ENCODE assay signal across 1 cellular context in the genomic region with DNA sequence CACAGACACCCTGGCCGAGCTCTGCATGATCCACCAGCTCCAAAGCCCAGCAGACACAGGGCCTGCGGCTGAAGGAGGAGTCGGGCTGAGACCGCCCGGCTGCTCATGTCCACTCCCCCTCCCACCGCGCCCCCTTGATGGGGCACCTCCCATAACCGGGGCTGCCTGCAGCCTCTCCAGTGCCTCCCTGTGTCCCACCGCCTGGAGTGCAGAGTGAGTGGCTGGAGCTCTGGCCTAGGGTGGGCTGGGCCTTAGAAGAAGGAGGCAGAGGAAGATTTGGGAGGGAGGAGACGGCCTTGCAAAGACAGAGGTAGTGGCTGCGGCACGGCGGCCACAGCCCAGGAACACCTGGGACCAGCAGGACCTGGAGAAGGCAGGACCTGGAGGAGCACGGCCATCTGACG.
TF ChIP-seq lines count a peak whose summit lies in the region.

No MANE protein-coding gene starts in this region.

TF ChIP-seq in GM12878, 131 proteins besides CTCF, POLR2A, EP300 and RAD21 (continues in another document):
- TF ChIP-seq GATAD2B (conservative IDR thresholded peaks at IDR 0.05; ENCODE audit: low read depth) (0 out of 2 replicates have a peak, but pooled peaks have one; percentile 33), CEBPB (IDR thresholded peaks at IDR 0.05; ENCODE audit: borderline replicate concordance in 1 of 2, low read depth in 2 of 2, low read length in 2 of 2) (no peak), BHLHE40 (IDR thresholded peaks at IDR 0.05; ENCODE audit: borderline replicate concordance in 1 of 2, low read depth in 2 of 2, low read length in 1 of 2) (no peak), HCFC1 (IDR thresholded peaks at IDR 0.05; ENCODE audit: low read length) (no peak), FOXK2 (IDR thresholded peaks at IDR 0.05) (no peak), MTA3 (IDR thresholded peaks at IDR 0.05; ENCODE audit: borderline replicate concordance, low read length) (no peak), SP1 (IDR thresholded peaks at IDR 0.05; ENCODE audit: low read depth, low read length) (no peak), BCL11A (IDR thresholded peaks at IDR 0.05; ENCODE audit: low read depth, low read length) (no peak), ATF7 (IDR thresholded peaks at IDR 0.05; ENCODE audit: low read depth) (no peak), STAT3 (IDR thresholded peaks at IDR 0.05; ENCODE audit: low read depth, low read length) (no peak), JUNB (IDR thresholded peaks at IDR 0.05) (no peak), JUND (IDR thresholded peaks at IDR 0.05; ENCODE audit: low read depth, low read length) (no peak), LARP7 (IDR thresholded peaks at IDR 0.05) (no peak), CHD1 (IDR thresholded peaks at IDR 0.05; ENCODE audit: low read depth, low read length) (no peak), KAT2A (conservative IDR thresholded peaks at IDR 0.05; ENCODE audit: control insufficient read depth, low read depth, low read length) (no peak), WRNIP1 (IDR thresholded peaks at IDR 0.05; ENCODE audit: borderline replicate concordance, low read depth, low read length) (no peak), IKZF1 (conservative IDR thresholded peaks at IDR 0.05) (0 out of 2 replicates have a peak, but pooled peaks have one; percentile 66), MYB (IDR thresholded peaks at IDR 0.05; ENCODE audit: borderline replicate concordance, low read depth, low read length) (no peak), ZNF274 (IDR thresholded peaks at IDR 0.05; ENCODE audit: insufficient read depth, insufficient read length) (no peak), CREB1 (IDR thresholded peaks at IDR 0.05; ENCODE audit: low read depth) (no peak), PAX5 (IDR thresholded peaks at IDR 0.05; ENCODE audit: borderline replicate concordance, low read depth, low read length) (no peak), SMAD5 (IDR thresholded peaks at IDR 0.05; ENCODE audit: low read depth) (no peak), EED (IDR thresholded peaks at IDR 0.05; ENCODE audit: low read depth) (no peak), CBFB (IDR thresholded peaks at IDR 0.05; ENCODE audit: low read depth) (no peak), SMC3 (IDR thresholded peaks at IDR 0.05; ENCODE audit: borderline replicate concordance, low read length) (peak; percentile 24; the same call in 1 of the 2 replicates), SMAD1 (IDR thresholded peaks at IDR 0.05; ENCODE audit: low read depth, partially characterized antibody) (no peak), CHD4 (IDR thresholded peaks at IDR 0.05) (no peak), KLF5 (IDR thresholded peaks at IDR 0.05; ENCODE audit: partially characterized antibody) (no peak), SIN3A (IDR thresholded peaks at IDR 0.05; ENCODE audit: low read depth, low read length) (no peak), PML (IDR thresholded peaks at IDR 0.05; ENCODE audit: low read length) (no peak), MEF2A (IDR thresholded peaks at IDR 0.05; ENCODE audit: insufficient read depth, low read depth, low read length) (no peak), NR2F1 (conservative IDR thresholded peaks at IDR 0.05) (no peak), CREM (IDR thresholded peaks at IDR 0.05; ENCODE audit: low read depth) (no peak), SREBF2 (IDR thresholded peaks at IDR 0.05; ENCODE audit: low read length) (no peak), HDAC6 (IDR thresholded peaks at IDR 0.05; ENCODE audit: unreplicated experiment) (no peak), EGR1 (IDR thresholded peaks at IDR 0.05; ENCODE audit: borderline replicate concordance in 1 of 2, low read depth in 2 of 2, low read length in 2 of 2) (no peak), BACH1 (IDR thresholded peaks at IDR 0.05; ENCODE audit: borderline replicate concordance) (no peak), RB1 (IDR thresholded peaks at IDR 0.05; ENCODE audit: borderline replicate concordance) (no peak), TARDBP (IDR thresholded peaks at IDR 0.05; ENCODE audit: borderline replicate concordance) (no peak), HDGF (IDR thresholded peaks at IDR 0.05) (peak; percentile 52; the same call in 1 of the 2 replicates), IRF4 (IDR thresholded peaks at IDR 0.05; ENCODE audit: low read depth, low read length) (no peak), MTA2 (IDR thresholded peaks at IDR 0.05; ENCODE audit: low read depth) (0 out of 2 replicates have a peak, but pooled peaks have one; percentile 15), CBX5 (IDR thresholded peaks at IDR 0.05; ENCODE audit: low read depth) (no peak), TCF3 (IDR thresholded peaks at IDR 0.05; ENCODE audit: borderline replicate concordance, insufficient read depth, low read depth, low read length) (no peak)
- TF ChIP-seq, protein P1, sequence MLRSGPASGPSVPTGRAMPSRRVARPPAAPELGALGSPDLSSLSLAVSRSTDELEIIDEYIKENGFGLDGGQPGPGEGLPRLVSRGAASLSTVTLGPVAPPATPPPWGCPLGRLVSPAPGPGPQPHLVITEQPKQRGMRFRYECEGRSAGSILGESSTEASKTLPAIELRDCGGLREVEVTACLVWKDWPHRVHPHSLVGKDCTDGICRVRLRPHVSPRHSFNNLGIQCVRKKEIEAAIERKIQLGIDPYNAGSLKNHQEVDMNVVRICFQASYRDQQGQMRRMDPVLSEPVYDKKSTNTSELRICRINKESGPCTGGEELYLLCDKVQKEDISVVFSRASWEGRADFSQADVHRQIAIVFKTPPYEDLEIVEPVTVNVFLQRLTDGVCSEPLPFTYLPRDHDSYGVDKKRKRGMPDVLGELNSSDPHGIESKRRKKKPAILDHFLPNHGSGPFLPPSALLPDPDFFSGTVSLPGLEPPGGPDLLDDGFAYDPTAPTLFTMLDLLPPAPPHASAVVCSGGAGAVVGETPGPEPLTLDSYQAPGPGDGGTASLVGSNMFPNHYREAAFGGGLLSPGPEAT (IDR thresholded peaks at IDR 0.05; ENCODE audit: low read depth) = 0 out of 2 replicates have a peak, but pooled peaks have one; percentile 23
- TF ChIP-seq, protein P2, sequence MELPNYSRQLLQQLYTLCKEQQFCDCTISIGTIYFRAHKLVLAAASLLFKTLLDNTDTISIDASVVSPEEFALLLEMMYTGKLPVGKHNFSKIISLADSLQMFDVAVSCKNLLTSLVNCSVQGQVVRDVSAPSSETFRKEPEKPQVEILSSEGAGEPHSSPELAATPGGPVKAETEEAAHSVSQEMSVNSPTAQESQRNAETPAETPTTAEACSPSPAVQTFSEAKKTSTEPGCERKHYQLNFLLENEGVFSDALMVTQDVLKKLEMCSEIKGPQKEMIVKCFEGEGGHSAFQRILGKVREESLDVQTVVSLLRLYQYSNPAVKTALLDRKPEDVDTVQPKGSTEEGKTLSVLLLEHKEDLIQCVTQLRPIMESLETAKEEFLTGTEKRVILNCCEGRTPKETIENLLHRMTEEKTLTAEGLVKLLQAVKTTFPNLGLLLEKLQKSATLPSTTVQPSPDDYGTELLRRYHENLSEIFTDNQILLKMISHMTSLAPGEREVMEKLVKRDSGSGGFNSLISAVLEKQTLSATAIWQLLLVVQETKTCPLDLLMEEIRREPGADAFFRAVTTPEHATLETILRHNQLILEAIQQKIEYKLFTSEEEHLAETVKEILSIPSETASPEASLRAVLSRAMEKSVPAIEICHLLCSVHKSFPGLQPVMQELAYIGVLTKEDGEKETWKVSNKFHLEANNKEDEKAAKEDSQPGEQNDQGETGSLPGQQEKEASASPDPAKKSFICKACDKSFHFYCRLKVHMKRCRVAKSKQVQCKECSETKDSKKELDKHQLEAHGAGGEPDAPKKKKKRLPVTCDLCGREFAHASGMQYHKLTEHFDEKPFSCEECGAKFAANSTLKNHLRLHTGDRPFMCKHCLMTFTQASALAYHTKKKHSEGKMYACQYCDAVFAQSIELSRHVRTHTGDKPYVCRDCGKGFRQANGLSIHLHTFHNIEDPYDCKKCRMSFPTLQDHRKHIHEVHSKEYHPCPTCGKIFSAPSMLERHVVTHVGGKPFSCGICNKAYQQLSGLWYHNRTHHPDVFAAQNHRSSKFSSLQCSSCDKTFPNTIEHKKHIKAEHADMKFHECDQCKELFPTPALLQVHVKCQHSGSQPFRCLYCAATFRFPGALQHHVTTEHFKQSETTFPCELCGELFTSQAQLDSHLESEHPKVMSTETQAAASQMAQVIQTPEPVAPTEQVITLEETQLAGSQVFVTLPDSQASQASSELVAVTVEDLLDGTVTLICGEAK (IDR thresholded peaks at IDR 0.05; ENCODE audit: borderline replicate concordance) = no peak
- TF ChIP-seq, protein P3, sequence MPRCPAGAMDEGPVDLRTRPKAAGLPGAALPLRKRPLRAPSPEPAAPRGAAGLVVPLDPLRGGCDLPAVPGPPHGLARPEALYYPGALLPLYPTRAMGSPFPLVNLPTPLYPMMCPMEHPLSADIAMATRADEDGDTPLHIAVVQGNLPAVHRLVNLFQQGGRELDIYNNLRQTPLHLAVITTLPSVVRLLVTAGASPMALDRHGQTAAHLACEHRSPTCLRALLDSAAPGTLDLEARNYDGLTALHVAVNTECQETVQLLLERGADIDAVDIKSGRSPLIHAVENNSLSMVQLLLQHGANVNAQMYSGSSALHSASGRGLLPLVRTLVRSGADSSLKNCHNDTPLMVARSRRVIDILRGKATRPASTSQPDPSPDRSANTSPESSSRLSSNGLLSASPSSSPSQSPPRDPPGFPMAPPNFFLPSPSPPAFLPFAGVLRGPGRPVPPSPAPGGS (IDR thresholded peaks at IDR 0.05; ENCODE audit: borderline replicate concordance, insufficient read depth, low read depth, low read length, poor library complexity, severe bottlenecking) = no peak
- TF ChIP-seq, protein P4, sequence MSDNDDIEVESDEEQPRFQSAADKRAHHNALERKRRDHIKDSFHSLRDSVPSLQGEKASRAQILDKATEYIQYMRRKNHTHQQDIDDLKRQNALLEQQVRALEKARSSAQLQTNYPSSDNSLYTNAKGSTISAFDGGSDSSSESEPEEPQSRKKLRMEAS (IDR thresholded peaks at IDR 0.05; ENCODE audit: low read depth, low read length) = no peak
- TF ChIP-seq, protein P5, sequence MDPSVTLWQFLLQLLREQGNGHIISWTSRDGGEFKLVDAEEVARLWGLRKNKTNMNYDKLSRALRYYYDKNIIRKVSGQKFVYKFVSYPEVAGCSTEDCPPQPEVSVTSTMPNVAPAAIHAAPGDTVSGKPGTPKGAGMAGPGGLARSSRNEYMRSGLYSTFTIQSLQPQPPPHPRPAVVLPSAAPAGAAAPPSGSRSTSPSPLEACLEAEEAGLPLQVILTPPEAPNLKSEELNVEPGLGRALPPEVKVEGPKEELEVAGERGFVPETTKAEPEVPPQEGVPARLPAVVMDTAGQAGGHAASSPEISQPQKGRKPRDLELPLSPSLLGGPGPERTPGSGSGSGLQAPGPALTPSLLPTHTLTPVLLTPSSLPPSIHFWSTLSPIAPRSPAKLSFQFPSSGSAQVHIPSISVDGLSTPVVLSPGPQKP (IDR thresholded peaks at IDR 0.05; ENCODE audit: low read depth, low read length) = no peak
- TF ChIP-seq, protein P6, sequence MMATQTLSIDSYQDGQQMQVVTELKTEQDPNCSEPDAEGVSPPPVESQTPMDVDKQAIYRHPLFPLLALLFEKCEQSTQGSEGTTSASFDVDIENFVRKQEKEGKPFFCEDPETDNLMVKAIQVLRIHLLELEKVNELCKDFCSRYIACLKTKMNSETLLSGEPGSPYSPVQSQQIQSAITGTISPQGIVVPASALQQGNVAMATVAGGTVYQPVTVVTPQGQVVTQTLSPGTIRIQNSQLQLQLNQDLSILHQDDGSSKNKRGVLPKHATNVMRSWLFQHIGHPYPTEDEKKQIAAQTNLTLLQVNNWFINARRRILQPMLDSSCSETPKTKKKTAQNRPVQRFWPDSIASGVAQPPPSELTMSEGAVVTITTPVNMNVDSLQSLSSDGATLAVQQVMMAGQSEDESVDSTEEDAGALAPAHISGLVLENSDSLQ (IDR thresholded peaks at IDR 0.05) = no peak
- TF ChIP-seq, protein P7, sequence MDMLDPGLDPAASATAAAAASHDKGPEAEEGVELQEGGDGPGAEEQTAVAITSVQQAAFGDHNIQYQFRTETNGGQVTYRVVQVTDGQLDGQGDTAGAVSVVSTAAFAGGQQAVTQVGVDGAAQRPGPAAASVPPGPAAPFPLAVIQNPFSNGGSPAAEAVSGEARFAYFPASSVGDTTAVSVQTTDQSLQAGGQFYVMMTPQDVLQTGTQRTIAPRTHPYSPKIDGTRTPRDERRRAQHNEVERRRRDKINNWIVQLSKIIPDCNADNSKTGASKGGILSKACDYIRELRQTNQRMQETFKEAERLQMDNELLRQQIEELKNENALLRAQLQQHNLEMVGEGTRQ (IDR thresholded peaks at IDR 0.05; ENCODE audit: borderline replicate concordance, low read depth, low read length) = no peak
- TF ChIP-seq, protein P8, sequence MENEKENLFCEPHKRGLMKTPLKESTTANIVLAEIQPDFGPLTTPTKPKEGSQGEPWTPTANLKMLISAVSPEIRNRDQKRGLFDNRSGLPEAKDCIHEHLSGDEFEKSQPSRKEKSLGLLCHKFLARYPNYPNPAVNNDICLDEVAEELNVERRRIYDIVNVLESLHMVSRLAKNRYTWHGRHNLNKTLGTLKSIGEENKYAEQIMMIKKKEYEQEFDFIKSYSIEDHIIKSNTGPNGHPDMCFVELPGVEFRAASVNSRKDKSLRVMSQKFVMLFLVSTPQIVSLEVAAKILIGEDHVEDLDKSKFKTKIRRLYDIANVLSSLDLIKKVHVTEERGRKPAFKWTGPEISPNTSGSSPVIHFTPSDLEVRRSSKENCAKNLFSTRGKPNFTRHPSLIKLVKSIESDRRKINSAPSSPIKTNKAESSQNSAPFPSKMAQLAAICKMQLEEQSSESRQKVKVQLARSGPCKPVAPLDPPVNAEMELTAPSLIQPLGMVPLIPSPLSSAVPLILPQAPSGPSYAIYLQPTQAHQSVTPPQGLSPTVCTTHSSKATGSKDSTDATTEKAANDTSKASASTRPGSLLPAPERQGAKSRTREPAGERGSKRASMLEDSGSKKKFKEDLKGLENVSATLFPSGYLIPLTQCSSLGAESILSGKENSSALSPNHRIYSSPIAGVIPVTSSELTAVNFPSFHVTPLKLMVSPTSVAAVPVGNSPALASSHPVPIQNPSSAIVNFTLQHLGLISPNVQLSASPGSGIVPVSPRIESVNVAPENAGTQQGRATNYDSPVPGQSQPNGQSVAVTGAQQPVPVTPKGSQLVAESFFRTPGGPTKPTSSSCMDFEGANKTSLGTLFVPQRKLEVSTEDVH (IDR thresholded peaks at IDR 0.05; ENCODE audit: low read depth, partially characterized antibody) = no peak
- TF ChIP-seq, protein P9, sequence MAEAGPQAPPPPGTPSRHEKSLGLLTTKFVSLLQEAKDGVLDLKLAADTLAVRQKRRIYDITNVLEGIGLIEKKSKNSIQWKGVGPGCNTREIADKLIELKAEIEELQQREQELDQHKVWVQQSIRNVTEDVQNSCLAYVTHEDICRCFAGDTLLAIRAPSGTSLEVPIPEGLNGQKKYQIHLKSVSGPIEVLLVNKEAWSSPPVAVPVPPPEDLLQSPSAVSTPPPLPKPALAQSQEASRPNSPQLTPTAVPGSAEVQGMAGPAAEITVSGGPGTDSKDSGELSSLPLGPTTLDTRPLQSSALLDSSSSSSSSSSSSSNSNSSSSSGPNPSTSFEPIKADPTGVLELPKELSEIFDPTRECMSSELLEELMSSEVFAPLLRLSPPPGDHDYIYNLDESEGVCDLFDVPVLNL (IDR thresholded peaks at IDR 0.05; ENCODE audit: low read depth, low read length) = no peak
